Comparison of ENCODE assay signal across 31 cellular contexts in genomic region chr2:100021798-100022197, GRCh38.
"Had no signal": no experiment of that assay in that cellular context is flagged by ENCODE, and none has a peak within 500 bp of the region (broad histone marks: within the 10 kb centered on the region; RNA-seq: fewer than 3 reads in every experiment).

No MANE protein-coding gene starts in this region.

- H3K4me2 ChIP-seq: KMS-11, PC-9 had no signal

- H3K9me3 ChIP-seq: ascending aorta, body of pancreas had no signal

- H3K4me1 ChIP-seq: body of pancreas had no signal

- H3K9me3 Mint-ChIP-seq: activated CD4-positive, alpha-beta memory T cell treated with anti-CD3 and anti-CD28 coated beads for 36 hours; activated CD4-positive, alpha-beta T cell treated with anti-CD3 and anti-CD28 coated beads, Interleukin-2, amount 10 ng/mL, durations not matched to agents 7 days and 5 days; activated naive CD8-positive, alpha-beta T cell treated with anti-CD3 and anti-CD28 coated beads, Interleukin-2, amount 50 U/mL, for 24 hours; activated T-cell treated with anti-CD3 and anti-CD28 coated beads, Interleukin-2, amount 50 U/mL, for 4 hours had no signal

- H3K36me3 Mint-ChIP-seq: activated CD4-positive, alpha-beta memory T cell treated with anti-CD3 and anti-CD28 coated beads for 36 hours; activated naive CD4-positive, alpha-beta T cell treated with anti-CD3 and anti-CD28 coated beads, Interleukin-2, amount 50 U/mL, for 72 hours had no signal

- DNase-seq: activated CD4-positive, alpha-beta memory T cell treated with anti-CD3 and anti-CD28 coated beads for 36 hours; activated CD4-positive, alpha-beta T cell treated with anti-CD3 and anti-CD28 coated beads, Interleukin-2, amount 10 ng/mL, durations not matched to agents 7 days and 5 days; activated CD4-positive, CD25-positive, alpha-beta regulatory T cell; activated CD8-positive, alpha-beta memory T cell treated with anti-CD3 and anti-CD28 coated beads for 24 hours; activated effector memory CD4-positive, alpha-beta T cell treated with anti-CD3 and anti-CD28 coated beads, Interleukin-2, amount 50 U/mL, for 16 hours; activated naive CD4-positive, alpha-beta T cell treated with Interleukin-2 at 50 U/mL for 16 hours; activated naive CD8-positive, alpha-beta T cell treated with anti-CD3 and anti-CD28 coated beads, Interleukin-2, amount 50 U/mL, for 24 hours; activated T-cell treated with anti-CD3 and anti-CD28 coated beads, Interleukin-2, amount 50 U/mL, for 4 hours; amniotic stem cell; body of pancreas; central memory CD4-positive, alpha-beta T cell; cortex of kidney; MM.1S; NCI-H1092 treated with DMSO at 0.1 percent for 48 hours; NCI-H1417 treated with DMSO at 0.1 percent for 48 hours; NCI-H1694; NCI-H2029 treated with DMSO at 0.1 percent for 48 hours; NCI-H345; NCI-H510A; NCI-H526 treated with DMSO at 0.1 percent for 48 hours; NCI-H82; PC-9; SIG-M5; T-helper 17 cell; T-helper 9 cell had no signal

- H3K36me3 ChIP-seq: ascending aorta had no signal

- H3K9ac ChIP-seq: KMS-11 had no signal

- ATAC-seq: activated naive CD4-positive, alpha-beta T cell treated with anti-CD3 and anti-CD28 coated beads, Interleukin-2, amount 50 U/mL, for 72 hours; activated naive CD8-positive, alpha-beta T cell treated with anti-CD3 and anti-CD28 coated beads, Interleukin-2, amount 50 U/mL, for 24 hours; activated T-cell treated with anti-CD3 and anti-CD28 coated beads, Interleukin-2, amount 50 U/mL, for 4 hours; body of pancreas; T-helper 17 cell had no signal

- H3K27ac Mint-ChIP-seq: activated CD4-positive, alpha-beta memory T cell treated with anti-CD3 and anti-CD28 coated beads for 36 hours; activated CD4-positive, alpha-beta T cell treated with anti-CD3 and anti-CD28 coated beads, Interleukin-2, amount 10 ng/mL, durations not matched to agents 7 days and 5 days; activated naive CD4-positive, alpha-beta T cell treated with anti-CD3 and anti-CD28 coated beads, Interleukin-2, amount 50 U/mL, for 72 hours; activated naive CD8-positive, alpha-beta T cell treated with anti-CD3 and anti-CD28 coated beads, Interleukin-2, amount 50 U/mL, for 24 hours; T-helper 17 cell had no signal

- H2AFZ ChIP-seq: PC-9 had no signal

- FAIRE-seq: bronchial epithelial cell, TTC549 had no signal

- H3K4me3 ChIP-seq: ascending aorta, body of pancreas, PC-9, SK-N-MC had no signal

- H3K4me3 Mint-ChIP-seq: activated CD4-positive, alpha-beta memory T cell treated with anti-CD3 and anti-CD28 coated beads for 36 hours; activated CD4-positive, alpha-beta T cell treated with anti-CD3 and anti-CD28 coated beads, Interleukin-2, amount 10 ng/mL, durations not matched to agents 7 days and 5 days; activated naive CD8-positive, alpha-beta T cell treated with anti-CD3 and anti-CD28 coated beads, Interleukin-2, amount 50 U/mL, for 24 hours; activated T-cell treated with anti-CD3 and anti-CD28 coated beads, Interleukin-2, amount 50 U/mL, for 4 hours; T-helper 17 cell had no signal

- H3K4me1 Mint-ChIP-seq: activated CD4-positive, alpha-beta T cell treated with anti-CD3 and anti-CD28 coated beads, Interleukin-2, amount 10 ng/mL, durations not matched to agents 7 days and 5 days; T-helper 17 cell had no signal

- H3K27me3 Mint-ChIP-seq: activated CD4-positive, alpha-beta memory T cell treated with anti-CD3 and anti-CD28 coated beads for 36 hours; activated CD4-positive, alpha-beta T cell treated with anti-CD3 and anti-CD28 coated beads, Interleukin-2, amount 10 ng/mL, durations not matched to agents 7 days and 5 days; activated naive CD8-positive, alpha-beta T cell treated with anti-CD3 and anti-CD28 coated beads, Interleukin-2, amount 50 U/mL, for 24 hours had no signal

- H3K27me3 ChIP-seq: ascending aorta, body of pancreas had no signal

- H3K27ac ChIP-seq: ascending aorta, body of pancreas, KMS-11, PC-9, SK-N-MC had no signal
